Comparison of ENCODE assay signal across 26 cellular contexts in genomic region chr1:60681095-60681860, GRCh38.
"Had no signal": no experiment of that assay in that cellular context is flagged by ENCODE, and none has a peak within 500 bp of the region (broad histone marks: within the 10 kb centered on the region; RNA-seq: fewer than 3 reads in every experiment).

No MANE protein-coding gene starts in this region.

- H3K36me3 ChIP-seq: brain microvascular endothelial cell, esophagus squamous epithelium, gastroesophageal sphincter had no signal

- H3K9me3 ChIP-seq: esophagus squamous epithelium, gastroesophageal sphincter had no signal

- H3K4me3 ChIP-seq: coronary artery, dorsolateral prefrontal cortex, esophagus squamous epithelium, gastroesophageal sphincter had no signal

- ATAC-seq: activated T-cell treated with anti-CD3 and anti-CD28 coated beads, Interleukin-2, amount 50 U/mL, for 72 hours; gastroesophageal sphincter; WTC11 had no signal

- H3K27ac ChIP-seq: brain microvascular endothelial cell, coronary artery, dorsolateral prefrontal cortex, esophagus squamous epithelium, gastroesophageal sphincter, VCaP had no signal

- H3K27me3 ChIP-seq: brain microvascular endothelial cell, esophagus squamous epithelium, gastroesophageal sphincter had no signal

- H3K4me1 ChIP-seq: esophagus squamous epithelium, gastroesophageal sphincter had no signal

- DNase-seq: activated CD4-positive, alpha-beta memory T cell treated with anti-CD3 and anti-CD28 coated beads, Interleukin-2, amount 10 ng/mL, durations not matched to agents 7 days and 5 days; activated CD4-positive, alpha-beta T cell treated with anti-CD3 and anti-CD28 coated beads for 1 hour; activated CD4-positive, alpha-beta T cell treated with anti-CD3 and anti-CD28 coated beads for 4 hours; activated CD4-positive, alpha-beta T cell treated with anti-CD3 and anti-CD28 coated beads, Interleukin-2, amount 10 ng/mL, durations not matched to agents 7 days and 5 days; activated CD4-positive, alpha-beta T cell treated with anti-CD3 and anti-CD28 coated beads, Interleukin-2, amount 50 U/mL, for 4 hours; activated CD8-positive, alpha-beta memory T cell treated with anti-CD3 and anti-CD28 coated beads, Interleukin-2, amount 50 U/mL, for 48 hours; activated gamma-delta T cell; activated naive CD4-positive, alpha-beta T cell; activated naive CD4-positive, alpha-beta T cell treated with anti-CD3 and anti-CD28 coated beads, Interleukin-2, amount 10 ng/mL, durations not matched to agents 7 days and 5 days; activated T-cell treated with anti-CD3 and anti-CD28 coated beads for 4 hours; activated T-cell treated with anti-CD3 and anti-CD28 coated beads, Interleukin-2, amount 50 U/mL, for 24 hours; activated T-cell treated with anti-CD3 and anti-CD28 coated beads, Interleukin-2, amount 50 U/mL, for 72 hours; amniotic stem cell; anterior cingulate cortex; brain microvascular endothelial cell; dorsolateral prefrontal cortex; effector memory CD4-positive, alpha-beta T cell; endodermal cell; erythroblast; esophagus squamous epithelium; foreskin melanocyte; T-helper 2 cell had no signal
